ENCODE assay signal across 11 cellular contexts in the genomic region with DNA sequence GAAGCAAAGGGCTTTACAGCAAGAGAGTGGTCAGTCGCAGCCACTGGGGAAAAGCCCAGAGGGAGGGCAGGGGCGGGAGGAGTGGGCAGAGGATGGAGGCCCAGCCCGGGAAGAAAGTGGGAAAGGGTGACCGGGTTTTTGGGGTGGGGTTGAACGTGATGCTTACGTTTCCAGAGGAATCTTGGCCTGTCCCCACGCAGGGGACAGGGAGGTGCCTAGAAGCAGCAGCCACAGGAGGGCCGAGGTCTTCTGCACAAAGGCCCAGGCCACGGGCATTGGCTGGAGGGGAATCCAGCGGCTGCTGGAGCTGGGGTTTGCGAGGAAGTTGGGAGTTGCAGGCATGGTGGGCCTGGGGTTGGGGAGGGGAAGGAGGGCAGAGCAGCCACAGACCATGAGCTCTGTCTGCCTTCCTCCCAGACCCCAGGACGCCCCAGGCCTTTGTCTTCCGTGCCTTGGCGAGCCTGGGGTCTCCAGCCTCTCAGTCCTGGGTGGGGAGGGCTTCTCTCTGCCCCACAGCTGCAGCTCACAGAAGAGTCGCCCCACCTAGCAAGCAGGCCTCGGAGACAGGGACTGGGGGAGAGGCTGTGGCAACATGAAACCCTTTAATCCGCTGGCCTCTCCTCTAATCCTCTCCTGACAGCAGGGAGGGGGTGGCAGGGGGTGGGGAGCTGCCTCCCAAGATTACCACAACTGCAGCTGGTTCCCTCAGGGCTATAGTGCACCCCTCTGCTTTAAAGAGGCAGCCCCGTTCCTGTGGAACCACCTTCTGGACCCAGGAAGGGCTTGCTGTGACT. TPM values are rescaled to one million over a fixed set of nuclear protein-coding genes. Genes with fewer than 3 reads are reported as not detected.
DNase-seq lines count a peak whose midpoint lies in the region; ATAC-seq, FAIRE-seq and TF ChIP-seq lines count a peak whose summit lies in the region.
"Had no signal": no experiment of that assay in that cellular context is flagged by ENCODE, and none has a peak within 500 bp of the region (broad histone marks: within the 10 kb centered on the region; RNA-seq: fewer than 3 reads in every experiment).

A gene with protein sequence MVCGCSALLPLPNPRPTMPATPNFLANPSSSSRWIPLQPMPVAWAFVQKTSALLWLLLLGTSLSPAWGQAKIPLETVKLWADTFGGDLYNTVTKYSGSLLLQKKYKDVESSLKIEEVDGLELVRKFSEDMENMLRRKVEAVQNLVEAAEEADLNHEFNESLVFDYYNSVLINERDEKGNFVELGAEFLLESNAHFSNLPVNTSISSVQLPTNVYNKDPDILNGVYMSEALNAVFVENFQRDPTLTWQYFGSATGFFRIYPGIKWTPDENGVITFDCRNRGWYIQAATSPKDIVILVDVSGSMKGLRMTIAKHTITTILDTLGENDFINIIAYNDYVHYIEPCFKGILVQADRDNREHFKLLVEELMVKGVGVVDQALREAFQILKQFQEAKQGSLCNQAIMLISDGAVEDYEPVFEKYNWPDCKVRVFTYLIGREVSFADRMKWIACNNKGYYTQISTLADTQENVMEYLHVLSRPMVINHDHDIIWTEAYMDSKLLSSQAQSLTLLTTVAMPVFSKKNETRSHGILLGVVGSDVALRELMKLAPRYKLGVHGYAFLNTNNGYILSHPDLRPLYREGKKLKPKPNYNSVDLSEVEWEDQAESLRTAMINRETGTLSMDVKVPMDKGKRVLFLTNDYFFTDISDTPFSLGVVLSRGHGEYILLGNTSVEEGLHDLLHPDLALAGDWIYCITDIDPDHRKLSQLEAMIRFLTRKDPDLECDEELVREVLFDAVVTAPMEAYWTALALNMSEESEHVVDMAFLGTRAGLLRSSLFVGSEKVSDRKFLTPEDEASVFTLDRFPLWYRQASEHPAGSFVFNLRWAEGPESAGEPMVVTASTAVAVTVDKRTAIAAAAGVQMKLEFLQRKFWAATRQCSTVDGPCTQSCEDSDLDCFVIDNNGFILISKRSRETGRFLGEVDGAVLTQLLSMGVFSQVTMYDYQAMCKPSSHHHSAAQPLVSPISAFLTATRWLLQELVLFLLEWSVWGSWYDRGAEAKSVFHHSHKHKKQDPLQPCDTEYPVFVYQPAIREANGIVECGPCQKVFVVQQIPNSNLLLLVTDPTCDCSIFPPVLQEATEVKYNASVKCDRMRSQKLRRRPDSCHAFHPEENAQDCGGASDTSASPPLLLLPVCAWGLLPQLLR (minus strand): TSS at position 572 of the 794 bp plus-strand sequence. CDS start 179 bp downstream, at position 393.

- H3K36me3 ChIP-seq in WERI-Rb-1 (no peaks in the 10 kb centered on the region), liver (ENCODE audit: control insufficient read depth in 4 of 4, insufficient read depth in 3 of 4, low read depth in 1 of 4, low read length in 3 of 4) (no peaks in the 10 kb centered on the region), testis (ENCODE audit: low read depth, missing control alignments) (no peaks in the 10 kb centered on the region)

- H3K4me3 Mint-ChIP-seq in activated CD8-positive, alpha-beta memory T cell treated with anti-CD3 and anti-CD28 coated beads, Interleukin-2, amount 10 ng/mL, durations not matched to agents 7 days and 5 days, result no peak within 1 kb of the TSS

- peak; percentile 30 for DNase-seq in activated CD8-positive, alpha-beta memory T cell treated with anti-CD3 and anti-CD28 coated beads, Interleukin-2, amount 50 U/mL, for 48 hours
- DNase-seq in activated CD8-positive, alpha-beta memory T cell treated with anti-CD3 and anti-CD28 coated beads, Interleukin-2, amount 10 ng/mL, durations not matched to agents 7 days and 5 days, result no peak
- DNase-seq in WERI-Rb-1 (peak; percentile 95), testis (peak; percentile 13), midbrain (lab: John Stamatoyannopoulos, UW) (no peak), GM19239 (ENCODE audit: insufficient read length, low spot score) (no peak)
- DNase-seq: kidney glomerular epithelial cell, NCI-H2081 had no signal

- no peak for ATAC-seq in activated CD8-positive, alpha-beta memory T cell treated with anti-CD3 and anti-CD28 coated beads, Interleukin-2, amount 10 ng/mL, durations not matched to agents 7 days and 5 days
- no peak for ATAC-seq in GM21576 (IDR thresholded peaks at IDR 0.05; ENCODE audit: unreplicated experiment)

- no peak for FAIRE-seq in GM19239 (lab: Jason Lieb, UNC)
- FAIRE-seq: colon had no signal

- no peaks in the 10 kb centered on the region for H3K36me3 Mint-ChIP-seq in activated CD8-positive, alpha-beta memory T cell treated with anti-CD3 and anti-CD28 coated beads, Interleukin-2, amount 10 ng/mL, durations not matched to agents 7 days and 5 days

- intact Hi-C loops in testis (cut with DNase I; ENCODE audit: low total_unique reads), result no loop called here

- WGBS in liver, result 79% methylated on average over 18 of the region's 18 CpGs
- 54 to 68% methylated on average over 14 to 18 of the region's 18 CpGs for WGBS in testis, 2 donors

- CTCF ChIA-PET in activated CD8-positive, alpha-beta memory T cell treated with anti-CD3 and anti-CD28 coated beads, Interleukin-2, amount 10 ng/mL, durations not matched to agents 7 days and 5 days (lab: Charles Lee), result no interaction called here

- H3K9me3 Mint-ChIP-seq in activated CD8-positive, alpha-beta memory T cell treated with anti-CD3 and anti-CD28 coated beads, Interleukin-2, amount 10 ng/mL, durations not matched to agents 7 days and 5 days (ENCODE audit: low read depth), result no peaks in the 10 kb centered on the region

- peaks cover 17% of the 10 kb centered on the region for H3K4me1 Mint-ChIP-seq in activated CD8-positive, alpha-beta memory T cell treated with anti-CD3 and anti-CD28 coated beads, Interleukin-2, amount 10 ng/mL, durations not matched to agents 7 days and 5 days

- no peak for TF ChIP-seq POLR2A in testis (IDR thresholded peaks at IDR 0.05)

- no peak within 1 kb of the TSS for H3K27ac Mint-ChIP-seq in activated CD8-positive, alpha-beta memory T cell treated with anti-CD3 and anti-CD28 coated beads, Interleukin-2, amount 10 ng/mL, durations not matched to agents 7 days and 5 days

- TF ChIP-seq RAD21 in liver (IDR thresholded peaks at IDR 0.05), result no peak

- H3K4me3 ChIP-seq in WERI-Rb-1 (ENCODE audit: low read depth, low read length) (peak within 1 kb of the TSS; percentile 54), liver (ENCODE audit: low read depth in 1 of 3, low read length in 3 of 3) (peak within 1 kb of the TSS in 2 of 3 donors; percentile 2 to 4), testis (peak within 1 kb of the TSS in 1 of 2 donors; percentile 18)

- TF ChIP-seq CTCF in WERI-Rb-1 (IDR thresholded peaks at IDR 0.05; ENCODE audit: low read depth, low read length) (no peak), liver (IDR thresholded peaks at IDR 0.05; ENCODE audit: low read depth, low read length, missing input control) (no peak), testis (IDR thresholded peaks at IDR 0.05) (no peak)

- no peaks in the 10 kb centered on the region for H3K27me3 ChIP-seq in WERI-Rb-1 (ENCODE audit: insufficient read depth, low read depth, severe bottlenecking)
- no peaks in the 10 kb centered on the region for H3K27me3 ChIP-seq in liver (ENCODE audit: control insufficient read depth in 4 of 4, insufficient read depth in 4 of 4, low read length in 3 of 4)
- no peaks in the 10 kb centered on the region for H3K27me3 ChIP-seq in testis

- peak within 1 kb of the TSS; percentile 89 for H3K27ac ChIP-seq in WERI-Rb-1
- peak within 1 kb of the TSS; percentile 37 to 51 for H3K27ac ChIP-seq in liver (ENCODE audit: low read depth in 1 of 2, low read length in 2 of 2)
- H3K27ac ChIP-seq in testis, result peak within 1 kb of the TSS; percentile 25 to 77

- peaks cover 15% of the 10 kb centered on the region for H3K27me3 Mint-ChIP-seq in activated CD8-positive, alpha-beta memory T cell treated with anti-CD3 and anti-CD28 coated beads, Interleukin-2, amount 10 ng/mL, durations not matched to agents 7 days and 5 days

- H3K4me1 ChIP-seq in liver (ENCODE audit: control insufficient read depth in 4 of 4, insufficient read depth in 4 of 4, low read length in 3 of 4) (peaks cover 0 to 3% (median 1%) of the 10 kb centered on the region in 4 donors), testis (peaks cover 27% of the 10 kb centered on the region)

- H3K9ac ChIP-seq in liver (ENCODE audit: low read depth in 1 of 2, low read length in 2 of 2), result no peak within 1 kb of the TSS

- H3K9me3 ChIP-seq in WERI-Rb-1 (ENCODE audit: severe bottlenecking), result no peaks in the 10 kb centered on the region
- no peaks in the 10 kb centered on the region for H3K9me3 ChIP-seq in liver (ENCODE audit: control insufficient read depth in 4 of 4, low read length in 3 of 4)
- H3K9me3 ChIP-seq in testis, result no peaks in the 10 kb centered on the region

TF ChIP-seq in liver, 16 proteins besides CTCF, POLR2A, EP300 and RAD21 (continues in another document):
- TF ChIP-seq, protein P1, sequence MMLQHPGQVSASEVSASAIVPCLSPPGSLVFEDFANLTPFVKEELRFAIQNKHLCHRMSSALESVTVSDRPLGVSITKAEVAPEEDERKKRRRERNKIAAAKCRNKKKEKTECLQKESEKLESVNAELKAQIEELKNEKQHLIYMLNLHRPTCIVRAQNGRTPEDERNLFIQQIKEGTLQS (IDR thresholded peaks at IDR 0.05), result no peak
- no peak for TF ChIP-seq EGR1 (IDR thresholded peaks at IDR 0.05; ENCODE audit: low read depth in 2 of 2)
- TF ChIP-seq, protein P2, sequence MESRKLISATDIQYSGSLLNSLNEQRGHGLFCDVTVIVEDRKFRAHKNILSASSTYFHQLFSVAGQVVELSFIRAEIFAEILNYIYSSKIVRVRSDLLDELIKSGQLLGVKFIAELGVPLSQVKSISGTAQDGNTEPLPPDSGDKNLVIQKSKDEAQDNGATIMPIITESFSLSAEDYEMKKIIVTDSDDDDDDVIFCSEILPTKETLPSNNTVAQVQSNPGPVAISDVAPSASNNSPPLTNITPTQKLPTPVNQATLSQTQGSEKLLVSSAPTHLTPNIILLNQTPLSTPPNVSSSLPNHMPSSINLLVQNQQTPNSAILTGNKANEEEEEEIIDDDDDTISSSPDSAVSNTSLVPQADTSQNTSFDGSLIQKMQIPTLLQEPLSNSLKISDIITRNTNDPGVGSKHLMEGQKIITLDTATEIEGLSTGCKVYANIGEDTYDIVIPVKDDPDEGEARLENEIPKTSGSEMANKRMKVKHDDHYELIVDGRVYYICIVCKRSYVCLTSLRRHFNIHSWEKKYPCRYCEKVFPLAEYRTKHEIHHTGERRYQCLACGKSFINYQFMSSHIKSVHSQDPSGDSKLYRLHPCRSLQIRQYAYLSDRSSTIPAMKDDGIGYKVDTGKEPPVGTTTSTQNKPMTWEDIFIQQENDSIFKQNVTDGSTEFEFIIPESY (IDR thresholded peaks at IDR 0.05), result no peak
- TF ChIP-seq FOXA1 (IDR thresholded peaks at IDR 0.05), result no peak
- no peak for TF ChIP-seq TAF1 (conservative IDR thresholded peaks at IDR 0.05)
- no peak for TF ChIP-seq JUND (IDR thresholded peaks at IDR 0.05)

RNA-seq across cellular contexts. Expression of the gene that starts here (rescaled TPM):
- 1 to 10 TPM; 5.9 to 8.2 TPM for total RNA-seq in activated CD8-positive, alpha-beta memory T cell treated with anti-CD3 and anti-CD28 coated beads, Interleukin-2, amount 10 ng/mL, durations not matched to agents 7 days and 5 days
- total RNA-seq in liver (1 to 10 TPM; 1.5 to 2.8 TPM), testis (10 to 100 TPM; 15.8 to 18.3 TPM)
- polyA plus RNA-seq in liver (1 to 10 TPM in 1 of 2 donors, under 1 TPM in 1; 0.82 to 1.0 TPM), testis (ENCODE audit: insufficient read depth, low read depth, low replicate concordance) (10.8 TPM)

Comparison
In these comparisons a context has a peak if more than half of its experiments do, and no peak if none do; other contexts are left out.
1. DNase-seq: peak in activated CD8-positive, alpha-beta memory T cell treated with anti-CD3 and anti-CD28 coated beads, Interleukin-2, amount 50 U/mL, for 48 hours (single experiment), WERI-Rb-1 (single experiment) and testis (single experiment); none in activated CD8-positive, alpha-beta memory T cell treated with anti-CD3 and anti-CD28 coated beads, Interleukin-2, amount 10 ng/mL, durations not matched to agents 7 days and 5 days (single experiment), midbrain (single experiment) and GM19239 (single experiment).
2. Peak in every context shown above with its lines, with median percentiles within 50 percentile points of each other: H3K27ac ChIP-seq.